In genomic region chr6:45419574-45420082, GRCh38 we compare ENCODE assay signal across 8 cellular contexts. TPM values are rescaled to one million over a fixed set of nuclear protein-coding genes. Genes with fewer than 3 reads are reported as not detected.
DNase-seq lines count a peak whose midpoint lies in the region; ATAC-seq and TF ChIP-seq lines count a peak whose summit lies in the region.

No MANE protein-coding gene starts in this region.

- TF ChIP-seq CTCF in astrocyte of the spinal cord (IDR thresholded peaks at IDR 0.05; ENCODE audit: low read depth, low read length): peak; percentile 20

- peak; percentile 26 to 37 (median 30) for ATAC-seq in T-cell (replicated peaks in 1 of 4)

- H3K4me3 Mint-ChIP-seq in T-cell: peak overlapping the region; percentile 90 to 95 (median 94)

- POLR2A ChIA-PET in T-cell (lab: Charles Lee): no interaction called here

- H3K4me3 ChIP-seq in astrocyte of the spinal cord (ENCODE audit: low read depth, low read length): peak overlapping the region; percentile 79

- H3K27ac Mint-ChIP-seq in T-cell: peak overlapping the region in 1 of 2 donors; percentile 49

- H3K27me3 Mint-ChIP-seq in T-cell: peaks cover 24 to 27% of the 10 kb centered on the region in 2 donors

- peaks cover 31 to 43% (median 34%) of the 10 kb centered on the region in 3 donors for H3K4me1 Mint-ChIP-seq in T-cell

- CTCF ChIA-PET in T-cell (lab: Charles Lee): interaction anchor here (0.6 to 1.5 kb wide), 8 partner anchors 15 to 807 kb away, joined by 3 to 6 read pairs (median 4); partner anchors contain the start of gene SUPT3H (in 1 of the 2)

- no peaks in the 10 kb centered on the region for H3K36me3 Mint-ChIP-seq in T-cell

- in situ Hi-C loops in astrocyte of the spinal cord (cut with HindIII; ENCODE audit: low sequenced_read_pairs): no loop called here

- DNase-seq in Ammon's horn (ENCODE audit: low spot score) (peak; percentile 63), HUDEP-2 (lab: John Stamatoyannopoulos, UW; ENCODE audit: unreplicated experiment in 76 of 76) (peak in 69 of 76 experiments; percentile 23 to 80 (median 64)), T-cell (peak in 31 of 34 experiments; percentile 12 to 65 (median 42)), astrocyte of the spinal cord (ENCODE audit: low read depth, low spot score) (peak; percentile 63), iPS-NIHi11 (ENCODE audit: low spot score) (peak; percentile 50), hepatic stellate cell (ENCODE audit: low spot score) (no peak), SW 1271 (lab: John Stamatoyannopoulos, UW) (no peak)
- peak; percentile 49 to 57 for DNase-seq in stimulated activated CD4-positive, alpha-beta T cell treated with anti-CD3 and anti-CD28 coated beads, Interleukin-12 subunit alpha, Interleukin-12 subunit beta, amount 100 ng/mL, for 24 hours (ENCODE audit: low read depth in 2 of 2)

- H3K9me3 Mint-ChIP-seq in T-cell: no peaks in the 10 kb centered on the region

RNA-seq across cellular contexts. Expression of gene SUPT3H, which starts 41.9 kb away (rescaled TPM):
- total RNA-seq in T-cell: 10 to 100 TPM in 3 of 5 donors, 1 to 10 TPM in 2; 9.3 to 12.9 (median 10.7) TPM

Comparison
In these comparisons a context has a peak if more than half of its experiments do, and no peak if none do; other contexts are left out.
1. DNase-seq: peak in Ammon's horn (single experiment), HUDEP-2 (69 of 76), T-cell (31 of 34), astrocyte of the spinal cord (single experiment), iPS-NIHi11 (single experiment) and stimulated activated CD4-positive, alpha-beta T cell treated with anti-CD3 and anti-CD28 coated beads, Interleukin-12 subunit alpha, Interleukin-12 subunit beta, amount 100 ng/mL, for 24 hours (2 of 2); none in hepatic stellate cell (single experiment) and SW 1271 (0 of 2).